Comparison of ENCODE assay signal across 14 cellular contexts in the genomic region with DNA sequence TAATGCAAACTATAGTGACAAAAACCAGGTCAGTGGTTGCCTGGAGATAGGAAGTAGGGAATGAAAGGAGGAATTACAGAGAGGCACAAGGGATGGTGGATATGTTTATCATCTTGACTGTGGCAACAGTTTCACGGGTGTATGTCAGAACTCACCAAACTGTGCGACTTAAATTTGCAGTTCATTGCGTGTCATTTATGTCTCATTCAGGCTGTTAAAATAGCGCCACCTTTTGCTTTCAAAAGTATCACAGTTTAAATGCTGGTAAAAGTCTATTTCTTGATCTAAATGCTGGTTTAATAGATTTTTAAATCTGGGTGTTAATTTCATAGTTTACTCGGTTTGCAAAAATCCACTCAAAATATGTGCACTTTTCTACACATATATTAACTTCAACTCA. TPM values are rescaled to one million over a fixed set of nuclear protein-coding genes. Genes with fewer than 3 reads are reported as not detected.
DNase-seq lines count a peak whose midpoint lies in the region; ATAC-seq and TF ChIP-seq lines count a peak whose summit lies in the region.
"Had no signal": no experiment of that assay in that cellular context is flagged by ENCODE, and none has a peak within 500 bp of the region (broad histone marks: within the 10 kb centered on the region; RNA-seq: fewer than 3 reads in every experiment).

No MANE protein-coding gene starts in this region.

- no peak for TF ChIP-seq POLR2A in testis (IDR thresholded peaks at IDR 0.05)

- CTCF ChIA-PET in naive thymus-derived CD4-positive, alpha-beta T cell (lab: Charles Lee): no interaction called here

- no peaks in the 10 kb centered on the region for H3K79me2 ChIP-seq in fibroblast of lung (ENCODE audit: control insufficient read depth, insufficient read depth, low read length)
- H3K79me2 ChIP-seq: parathyroid adenoma had no signal

- no peak overlapping the region for H3K9ac ChIP-seq in fibroblast of lung (ENCODE audit: insufficient read depth, low read length)
- H3K9ac ChIP-seq: parathyroid adenoma had no signal

- H3K4me1 ChIP-seq in fibroblast of lung (ENCODE audit: control insufficient read depth, extremely low read depth, insufficient read depth, low read length) (no peaks in the 10 kb centered on the region), testis (no peaks in the 10 kb centered on the region)
- no peaks in the 10 kb centered on the region for H3K4me1 ChIP-seq in naive thymus-derived CD4-positive, alpha-beta T cell (ENCODE audit: control insufficient read depth in 2 of 2, insufficient read depth in 2 of 2, low read length in 2 of 2)
- H3K4me1 ChIP-seq: parathyroid adenoma, tibial nerve had no signal

- intact Hi-C loops in naive thymus-derived CD4-positive, alpha-beta T cell (cut with micrococcal nuclease): no loop called here
- intact Hi-C loops in testis (cut with DNase I; ENCODE audit: low total_unique reads): no loop called here

- TF ChIP-seq CTCF in fibroblast of lung (conservative IDR thresholded peaks at IDR 0.05 in 1 of 2, IDR thresholded peaks at IDR 0.05 in 1 of 2; ENCODE audit: low read depth in 1 of 2, low read length in 2 of 2) (peak; percentile 22 to 39), type B pancreatic cell (conservative IDR thresholded peaks at IDR 0.05) (peak; percentile 56), testis (IDR thresholded peaks at IDR 0.05) (no peak)

- no peak overlapping the region for H3K4me3 Mint-ChIP-seq in type B pancreatic cell
- H3K4me3 Mint-ChIP-seq in naive thymus-derived CD4-positive, alpha-beta T cell: no peak overlapping the region
- H3K4me3 Mint-ChIP-seq: immature natural killer cell, WTC11 had no signal

- no peaks in the 10 kb centered on the region for H3K27me3 Mint-ChIP-seq in type B pancreatic cell
- H3K27me3 Mint-ChIP-seq in naive thymus-derived CD4-positive, alpha-beta T cell: peaks cover 0 to 11% (median 4%) of the 10 kb centered on the region in 5 donors

- H3K4me1 Mint-ChIP-seq in type B pancreatic cell (ENCODE audit: unreplicated experiment): no peaks in the 10 kb centered on the region
- no peaks in the 10 kb centered on the region for H3K4me1 Mint-ChIP-seq in naive thymus-derived CD4-positive, alpha-beta T cell
- H3K4me1 Mint-ChIP-seq: immature natural killer cell had no signal

- H3K36me3 Mint-ChIP-seq in type B pancreatic cell: no peaks in the 10 kb centered on the region
- H3K36me3 Mint-ChIP-seq in naive thymus-derived CD4-positive, alpha-beta T cell: no peaks in the 10 kb centered on the region
- H3K36me3 Mint-ChIP-seq: immature natural killer cell, WTC11 had no signal

- no peaks in the 10 kb centered on the region for H4K20me1 ChIP-seq in fibroblast of lung (ENCODE audit: control insufficient read depth, extremely low read depth, insufficient read depth, low read length)

- H3K27me3 ChIP-seq in fibroblast of lung (ENCODE audit: control insufficient read depth, insufficient read depth, low read length) (no peaks in the 10 kb centered on the region), testis (no peaks in the 10 kb centered on the region)
- H3K27me3 ChIP-seq in naive thymus-derived CD4-positive, alpha-beta T cell (ENCODE audit: control insufficient read depth in 2 of 2, insufficient read depth in 2 of 2, low read length in 2 of 2): no peaks in the 10 kb centered on the region
- H3K27me3 ChIP-seq: tibial nerve had no signal

- no peak for ATAC-seq in naive thymus-derived CD4-positive, alpha-beta T cell
- ATAC-seq: WTC11 had no signal

- H2AFZ ChIP-seq in fibroblast of lung (ENCODE audit: low read length): no peak overlapping the region
- H2AFZ ChIP-seq: parathyroid adenoma had no signal

- 41 to 55% methylated on average over 5 of the region's 5 CpGs for WGBS in testis, 2 donors

- H3K4me3 ChIP-seq in fibroblast of lung (replicated peaks in 1 of 4; ENCODE audit: control extremely low read depth in 1 of 4, insufficient read depth in 1 of 4, low read depth in 3 of 4, low read length in 4 of 4) (no peak overlapping the region), testis (no peak overlapping the region)
- H3K4me3 ChIP-seq in naive thymus-derived CD4-positive, alpha-beta T cell (ENCODE audit: low read length): no peak overlapping the region
- H3K4me3 ChIP-seq: tibial nerve had no signal

- POLR2A ChIA-PET in naive thymus-derived CD4-positive, alpha-beta T cell (lab: Charles Lee): no interaction called here

- H3K9me3 ChIP-seq in fibroblast of lung (ENCODE audit: control insufficient read depth, insufficient read depth, low read depth, low read length): no peaks in the 10 kb centered on the region
- H3K9me3 ChIP-seq in naive thymus-derived CD4-positive, alpha-beta T cell (ENCODE audit: control insufficient read depth in 2 of 3, low read length in 3 of 3): no peaks in the 10 kb centered on the region
- no peaks in the 10 kb centered on the region for H3K9me3 ChIP-seq in testis
- H3K9me3 ChIP-seq: tibial nerve had no signal

- H3K27ac Mint-ChIP-seq in type B pancreatic cell: no peak overlapping the region
- peak overlapping the region in 1 of 9 donors; percentile 48 for H3K27ac Mint-ChIP-seq in naive thymus-derived CD4-positive, alpha-beta T cell
- H3K27ac Mint-ChIP-seq: WTC11 had no signal

- no peak overlapping the region for H3K27ac ChIP-seq in fibroblast of lung (ENCODE audit: insufficient read depth, low read length)
- no peak overlapping the region for H3K27ac ChIP-seq in naive thymus-derived CD4-positive, alpha-beta T cell (ENCODE audit: low read depth, low read length)
- H3K27ac ChIP-seq in testis: no peak overlapping the region
- H3K27ac ChIP-seq: parathyroid adenoma, tibial nerve had no signal

- no peak overlapping the region for H3K4me2 ChIP-seq in fibroblast of lung (ENCODE audit: extremely low read depth, insufficient read depth, low read length)

- no peaks in the 10 kb centered on the region for H3K9me3 Mint-ChIP-seq in type B pancreatic cell
- H3K9me3 Mint-ChIP-seq in naive thymus-derived CD4-positive, alpha-beta T cell: peaks cover 0 to 5% (median 0%) of the 10 kb centered on the region in 11 donors
- H3K9me3 Mint-ChIP-seq: WTC11 had no signal

- DNase-seq in SIG-M5 treated with dmso at 0.1 percent for 504 hours (lab: John Stamatoyannopoulos, UW; ENCODE audit: unreplicated experiment) (peak; percentile 3), SIG-M5 (lab: John Stamatoyannopoulos, UW) (no peak), OCI-M1 (lab: John Stamatoyannopoulos, UW) (peak; percentile 39), fibroblast of lung (ENCODE audit: low read depth in 2 of 2) (peak; percentile 11 to 23), type B pancreatic cell (ENCODE audit: extremely low spot score, unreplicated experiment) (no peak), NCI-H446 (lab: John Stamatoyannopoulos, UW) (no peak), testis (no peak)
- no peak for DNase-seq in naive thymus-derived CD4-positive, alpha-beta T cell
- DNase-seq: effector memory CD4-positive, alpha-beta T cell; immature natural killer cell; NCI-H1417 had no signal

- H3K36me3 ChIP-seq in fibroblast of lung (ENCODE audit: control insufficient read depth, insufficient read depth, low read length): no peaks in the 10 kb centered on the region
- H3K36me3 ChIP-seq in naive thymus-derived CD4-positive, alpha-beta T cell (ENCODE audit: control insufficient read depth in 2 of 3, insufficient read depth in 3 of 3, low read length in 3 of 3): no peaks in the 10 kb centered on the region
- no peaks in the 10 kb centered on the region for H3K36me3 ChIP-seq in testis (ENCODE audit: low read depth, missing control alignments)
- H3K36me3 ChIP-seq: tibial nerve had no signal

RNA-seq across cellular contexts. Expression of a gene that starts 51.0 kb away (rescaled TPM):
- total RNA-seq in fibroblast of lung: not detected in 2 replicates
- polyA plus RNA-seq in fibroblast of lung: not detected in 2 replicates
- not detected in 2 replicates for polyA plus RNA-seq in fibroblast of lung (2012)
- polyA minus RNA-seq in fibroblast of lung (ENCODE audit: low replicate concordance): not detected in 2 replicates
- not detected in 2 replicates for total RNA-seq in type B pancreatic cell (ENCODE audit: low replicate concordance)
- total RNA-seq in naive thymus-derived CD4-positive, alpha-beta T cell: not detected
- not detected for polyA plus RNA-seq in naive thymus-derived CD4-positive, alpha-beta T cell
- total RNA-seq in testis: 1 to 10 TPM; 5.8 to 8.0 TPM
- 13.1 TPM for polyA plus RNA-seq in testis (ENCODE audit: insufficient read depth, low read depth, low replicate concordance)
- total RNA-seq: tibial nerve, WTC11 had no signal
- polyA plus RNA-seq: immature natural killer cell had no signal

Comparison
In these comparisons a context has a peak if more than half of its experiments do, and no peak if none do; other contexts are left out.
1. DNase-seq: peak in SIG-M5 treated with dmso at 0.1 percent for 504 hours (single experiment), OCI-M1 (single experiment) and fibroblast of lung (2 of 2); none in SIG-M5 (single experiment), type B pancreatic cell (single experiment), NCI-H446 (0 of 2), naive thymus-derived CD4-positive, alpha-beta T cell (0 of 9) and testis (single experiment).
2. CTCF ChIP-seq: peak in fibroblast of lung (2 of 2) and type B pancreatic cell (single experiment); none in testis (0 of 3).